ENCODE assay signal across 10 cellular contexts in the genomic region with DNA sequence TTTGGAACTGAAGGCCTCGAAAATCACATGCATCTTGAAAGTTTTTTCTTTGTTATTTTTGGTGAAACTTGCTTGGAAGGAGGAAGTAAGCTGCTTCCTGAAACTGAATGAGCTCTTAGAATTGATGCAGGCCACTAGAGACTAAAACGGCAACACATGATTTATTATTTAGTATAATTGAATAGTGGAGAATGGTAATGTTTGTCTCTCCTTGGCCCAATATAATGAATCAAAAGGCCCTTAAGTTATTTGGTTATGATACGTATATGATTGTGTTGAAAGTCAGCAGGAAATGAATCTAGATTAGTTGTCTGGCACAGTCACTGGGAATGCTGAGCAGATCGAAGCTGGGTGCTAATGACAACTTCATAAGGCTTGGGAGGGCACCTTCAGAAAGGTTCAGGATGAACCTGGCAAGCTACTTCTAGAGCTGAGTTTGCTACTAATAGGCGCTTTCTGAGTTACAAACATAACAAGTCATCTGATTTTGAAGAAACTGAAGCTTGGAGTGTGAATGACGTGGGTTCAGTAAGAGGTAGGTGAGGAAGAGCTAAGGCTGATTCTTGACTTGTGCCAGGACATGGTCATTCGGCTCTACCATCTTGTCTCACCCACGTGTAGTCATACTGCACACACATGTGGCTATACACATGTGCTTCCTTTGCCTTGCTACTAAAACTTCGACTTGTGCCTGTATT. TPM values are rescaled to one million over a fixed set of nuclear protein-coding genes. Genes with fewer than 3 reads are reported as not detected.
DNase-seq lines count a peak whose midpoint lies in the region; ATAC-seq and TF ChIP-seq lines count a peak whose summit lies in the region.
"Had no signal": no experiment of that assay in that cellular context is flagged by ENCODE, and none has a peak within 500 bp of the region (broad histone marks: within the 10 kb centered on the region; RNA-seq: fewer than 3 reads in every experiment).

No MANE protein-coding gene starts in this region.

- POLR2A ChIA-PET in CD4-positive, alpha-beta T cell (lab: Charles Lee): no interaction called here
- POLR2A ChIA-PET in activated CD4-positive, alpha-beta memory T cell treated with anti-CD3 and anti-CD28 coated beads, Interleukin-2, amount 10 ng/mL, durations not matched to agents 7 days and 5 days (lab: Charles Lee): no interaction called here

- H3K4me3 Mint-ChIP-seq in CD4-positive, alpha-beta T cell: no peak overlapping the region
- no peak overlapping the region for H3K4me3 Mint-ChIP-seq in nephron
- H3K4me3 Mint-ChIP-seq in activated CD4-positive, alpha-beta memory T cell treated with anti-CD3 and anti-CD28 coated beads, Interleukin-2, amount 10 ng/mL, durations not matched to agents 7 days and 5 days: no peak overlapping the region
- H3K4me3 Mint-ChIP-seq in HFFc6: no peak overlapping the region

- no peak for DNase-seq in CD4-positive, alpha-beta T cell
- DNase-seq in NAMALWA (ENCODE audit: low spot score) (peak; percentile 57), coronary artery (ENCODE audit: low spot score) (no peak), cortex of kidney (lab: John Stamatoyannopoulos, UW) (no peak), inferior parietal cortex (ENCODE audit: extremely low spot score) (no peak), HFFc6 (no peak)
- no peak for DNase-seq in activated CD4-positive, alpha-beta memory T cell treated with anti-CD3 and anti-CD28 coated beads, Interleukin-2, amount 10 ng/mL, durations not matched to agents 7 days and 5 days
- DNase-seq: NCI-H1436 treated with DMSO at 0.1 percent for 48 hours had no signal

- H3K9me3 ChIP-seq in CD4-positive, alpha-beta T cell (ENCODE audit: control insufficient read depth, low read length): no peaks in the 10 kb centered on the region

- no peaks in the 10 kb centered on the region for H3K27me3 ChIP-seq in CD4-positive, alpha-beta T cell (ENCODE audit: control insufficient read depth, insufficient read depth, low read length)

- no peaks in the 10 kb centered on the region for H3K27me3 Mint-ChIP-seq in CD4-positive, alpha-beta T cell
- H3K27me3 Mint-ChIP-seq in nephron (ENCODE audit: low read depth) (no peaks in the 10 kb centered on the region), HFFc6 (ENCODE audit: insufficient read depth) (no peaks in the 10 kb centered on the region)
- no peaks in the 10 kb centered on the region for H3K27me3 Mint-ChIP-seq in activated CD4-positive, alpha-beta memory T cell treated with anti-CD3 and anti-CD28 coated beads, Interleukin-2, amount 10 ng/mL, durations not matched to agents 7 days and 5 days

- intact Hi-C loops in CD4-positive, alpha-beta T cell (cut with DNase I, micrococcal nuclease): no loop called here

- H3K4me1 Mint-ChIP-seq in CD4-positive, alpha-beta T cell (ENCODE audit: low read depth): peaks cover 16% of the 10 kb centered on the region
- H3K4me1 Mint-ChIP-seq in nephron: peaks cover 19% of the 10 kb centered on the region
- peaks cover 24% of the 10 kb centered on the region for H3K4me1 Mint-ChIP-seq in activated CD4-positive, alpha-beta memory T cell treated with anti-CD3 and anti-CD28 coated beads, Interleukin-2, amount 10 ng/mL, durations not matched to agents 7 days and 5 days
- peaks cover 46% of the 10 kb centered on the region for H3K4me1 Mint-ChIP-seq in HFFc6 (ENCODE audit: low read depth)

- CTCF ChIA-PET in CD4-positive, alpha-beta T cell (lab: Charles Lee): interaction anchor here (1.0 kb wide), 1 partner anchor 14 kb away, joined by 3 read pairs; no protein-coding TSS in a partner anchor
- CTCF ChIA-PET in activated CD4-positive, alpha-beta memory T cell treated with anti-CD3 and anti-CD28 coated beads, Interleukin-2, amount 10 ng/mL, durations not matched to agents 7 days and 5 days (lab: Charles Lee): interaction anchor here (0.7 kb wide), 1 partner anchor 40 kb away, joined by 3 read pairs; no protein-coding TSS in a partner anchor

- H3K27ac Mint-ChIP-seq in CD4-positive, alpha-beta T cell: peak overlapping the region; percentile 9
- peak overlapping the region in 2 of 3 experiments; percentile 47 to 58 for H3K27ac Mint-ChIP-seq in nephron
- no peak overlapping the region for H3K27ac Mint-ChIP-seq in activated CD4-positive, alpha-beta memory T cell treated with anti-CD3 and anti-CD28 coated beads, Interleukin-2, amount 10 ng/mL, durations not matched to agents 7 days and 5 days
- H3K27ac Mint-ChIP-seq in HFFc6: no peak overlapping the region

- no peak overlapping the region for H3K4me3 ChIP-seq in coronary artery

- peaks cover 5% of the 10 kb centered on the region for H3K36me3 Mint-ChIP-seq in CD4-positive, alpha-beta T cell (ENCODE audit: low read depth)
- H3K36me3 Mint-ChIP-seq in nephron (ENCODE audit: low read depth): peaks cover 20% of the 10 kb centered on the region
- H3K36me3 Mint-ChIP-seq in activated CD4-positive, alpha-beta memory T cell treated with anti-CD3 and anti-CD28 coated beads, Interleukin-2, amount 10 ng/mL, durations not matched to agents 7 days and 5 days (ENCODE audit: low read depth): peaks cover 20% of the 10 kb centered on the region
- H3K36me3 Mint-ChIP-seq in HFFc6 (ENCODE audit: low read depth): peaks cover 31% of the 10 kb centered on the region

- no peaks in the 10 kb centered on the region for H3K9me3 Mint-ChIP-seq in CD4-positive, alpha-beta T cell
- H3K9me3 Mint-ChIP-seq in nephron (no peaks in the 10 kb centered on the region), HFFc6 (no peaks in the 10 kb centered on the region; the same call in 1 of the 2 replicates)
- H3K9me3 Mint-ChIP-seq in activated CD4-positive, alpha-beta memory T cell treated with anti-CD3 and anti-CD28 coated beads, Interleukin-2, amount 10 ng/mL, durations not matched to agents 7 days and 5 days: peaks cover 10% of the 10 kb centered on the region

- no peak for ATAC-seq in CD4-positive, alpha-beta T cell (ENCODE audit: poor library complexity)
- ATAC-seq: HCT116 had no signal

- H3K27ac ChIP-seq in CD4-positive, alpha-beta T cell (ENCODE audit: low read depth, low read length): no peak overlapping the region
- peak overlapping the region; percentile 38 to 73 for H3K27ac ChIP-seq in coronary artery

- no peak for TF ChIP-seq CTCF in CD4-positive, alpha-beta T cell (IDR thresholded peaks at IDR 0.05)
- TF ChIP-seq CTCF in coronary artery (IDR thresholded peaks at IDR 0.05) (no peak), nephron (IDR thresholded peaks at IDR 0.05; ENCODE audit: unreplicated experiment in 3 of 3) (no peak), HFFc6 (IDR thresholded peaks at IDR 0.05) (no peak)

RNA-seq across cellular contexts. Expression of gene SWAP70, which starts 56.2 kb away (rescaled TPM):
- total RNA-seq in CD4-positive, alpha-beta T cell: 1 to 10 TPM; 4.0 to 4.1 TPM
- total RNA-seq in activated CD4-positive, alpha-beta memory T cell treated with anti-CD3 and anti-CD28 coated beads, Interleukin-2, amount 10 ng/mL, durations not matched to agents 7 days and 5 days: 1 to 10 TPM; 8.6 to 9.1 TPM
- 10 to 100 TPM; 32.0 to 44.6 (median 37.0) TPM for total RNA-seq in HFFc6 (2021; fragmentation: NEBNext Ultra II Directional; extraction: Animal tissue kit (Norgen Biotek cat#: 25700))

Comparison
In these comparisons a context has a peak if more than half of its experiments do, and no peak if none do; other contexts are left out.
1. H3K27ac Mint-ChIP-seq: peak in CD4-positive, alpha-beta T cell (single experiment) and nephron (2 of 3); none in activated CD4-positive, alpha-beta memory T cell treated with anti-CD3 and anti-CD28 coated beads, Interleukin-2, amount 10 ng/mL, durations not matched to agents 7 days and 5 days (single experiment) and HFFc6 (single experiment).